12 cellular contexts compared by ENCODE assay signal in the genomic region with DNA sequence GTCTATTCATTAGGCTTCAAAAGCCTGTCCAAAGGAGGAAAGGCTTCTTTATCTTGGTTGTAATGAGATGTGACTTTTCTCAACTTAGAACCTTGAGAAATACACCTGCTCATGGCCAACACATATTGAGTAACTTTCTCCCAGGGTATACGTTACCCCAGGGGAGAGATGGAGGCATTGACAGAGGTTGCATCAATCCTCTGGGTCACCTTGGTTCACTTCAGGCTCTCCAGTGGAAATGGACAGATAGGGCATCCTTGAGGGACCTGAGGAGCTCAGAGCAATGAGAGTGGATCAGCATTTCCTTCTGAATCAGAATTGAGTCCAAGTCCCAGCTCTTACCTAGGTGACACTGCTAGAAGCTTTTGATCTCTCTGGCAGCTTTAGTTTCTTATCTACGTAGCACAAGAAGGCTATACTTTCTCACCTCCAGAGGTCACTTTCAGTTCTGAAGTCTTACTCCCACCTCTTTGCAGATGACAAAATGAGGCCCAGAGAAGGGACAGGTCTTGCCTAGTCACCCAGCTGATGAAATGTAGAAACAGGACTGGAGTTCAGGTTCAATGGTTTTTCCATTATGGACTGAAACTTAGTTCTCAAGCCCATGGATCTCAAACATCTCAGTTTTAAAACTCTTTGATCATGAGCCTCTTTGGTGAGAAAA. TPM values are rescaled to one million over a fixed set of nuclear protein-coding genes. Genes with fewer than 3 reads are reported as not detected.
A peak's percentile ranks its signal among the peaks of the same experiment; 100 is the strongest.
DNase-seq lines count a peak whose midpoint lies in the region; ATAC-seq, FAIRE-seq and TF ChIP-seq lines count a peak whose summit lies in the region.
"Had no signal": no experiment of that assay in that cellular context is flagged by ENCODE, and none has a peak within 500 bp of the region (broad histone marks: within the 10 kb centered on the region; RNA-seq: fewer than 3 reads in every experiment).

No MANE protein-coding gene starts in this region.

- TF ChIP-seq POLR2A in vagina (IDR thresholded peaks at IDR 0.05), result no peak

- H3K27me3 ChIP-seq in GM06990 (replicated peaks; ENCODE audit: control insufficient read depth, insufficient read depth, low read length), result no peaks in the 10 kb centered on the region
- no peaks in the 10 kb centered on the region for H3K27me3 ChIP-seq in vagina
- H3K27me3 ChIP-seq: BLaER1 had no signal

- H3K4me1 ChIP-seq in vagina, result no peaks in the 10 kb centered on the region
- H3K4me1 ChIP-seq: BLaER1 had no signal

- intact Hi-C loops in vagina (cut with DNase I), result no loop called here

- peak; percentile 94 for ATAC-seq in GM18870 (IDR thresholded peaks at IDR 0.05; ENCODE audit: unreplicated experiment)
- ATAC-seq in HG02588 (IDR thresholded peaks at IDR 0.05; ENCODE audit: unreplicated experiment), result peak; percentile 94
- peak; percentile 76 for ATAC-seq in HG03521 (IDR thresholded peaks at IDR 0.05; ENCODE audit: unreplicated experiment)

- no peak overlapping the region for H3K27ac ChIP-seq in vagina
- H3K27ac ChIP-seq: BLaER1 had no signal

- H3K4me3 ChIP-seq in GM06990 (replicated peaks; ENCODE audit: low read depth, low read length) (no peak overlapping the region), vagina (no peak overlapping the region)
- H3K4me3 ChIP-seq: BLaER1 had no signal

- DNase-seq in GM06990 (ENCODE audit: extremely low read depth, insufficient read length) (peak; percentile 24), D721Med (ENCODE audit: insufficient read length, low spot score) (no peak), vagina (ENCODE audit: extremely low spot score in 2 of 2) (no peak), retina (no peak)
- DNase-seq in activated CD8-positive, alpha-beta memory T cell treated with anti-CD3 and anti-CD28 coated beads, Interleukin-2, amount 50 U/mL, for 48 hours, result no peak
- DNase-seq: activated effector memory CD4-positive, alpha-beta T cell treated with Interleukin-2 at 50 U/mL for 16 hours; NCI-H526; T-helper 1 cell had no signal

- TF ChIP-seq CTCF in GM06990 (IDR thresholded peaks at IDR 0.05; ENCODE audit: insufficient read depth, low read length, poor library complexity, severe bottlenecking) (peak; percentile 40), D721Med (IDR thresholded peaks at IDR 0.05; ENCODE audit: insufficient read depth, missing control alignments) (no peak), vagina (IDR thresholded peaks at IDR 0.05) (no peak)

- H3K36me3 ChIP-seq in GM06990 (ENCODE audit: control insufficient read depth, insufficient read depth, low read length), result no peaks in the 10 kb centered on the region
- H3K36me3 ChIP-seq in vagina, result no peaks in the 10 kb centered on the region

- H3K9me3 ChIP-seq in vagina, result no peaks in the 10 kb centered on the region
- H3K9me3 ChIP-seq: BLaER1 had no signal

- FAIRE-seq in D721Med (lab: Jason Lieb, UNC), result no peak

RNA-seq across cellular contexts. Expression of gene PANK1, which starts 35.2 kb away (rescaled TPM):
- total RNA-seq in vagina, result 10.3 TPM
